20 cellular contexts compared by ENCODE assay signal in genomic region chr18:25076980-25077780, GRCh38.
A peak's percentile ranks its signal among the peaks of the same experiment; 100 is the strongest.
DNase-seq lines count a peak whose midpoint lies in the region; ATAC-seq and TF ChIP-seq lines count a peak whose summit lies in the region.
"Had no signal": no experiment of that assay in that cellular context is flagged by ENCODE, and none has a peak within 500 bp of the region (broad histone marks: within the 10 kb centered on the region; RNA-seq: fewer than 3 reads in every experiment).

No MANE protein-coding gene starts in this region.

- H3K18ac ChIP-seq in neuronal stem cell (ENCODE audit: low read length), result no peak overlapping the region

- H3K27me3 ChIP-seq in cardiac muscle cell, result no peaks in the 10 kb centered on the region
- H3K27me3 ChIP-seq in neuronal stem cell (ENCODE audit: control insufficient read depth in 3 of 3, insufficient read depth in 3 of 3, low read depth in 1 of 3, low read length in 3 of 3), result no peaks in the 10 kb centered on the region
- H3K27me3 ChIP-seq: tibial artery had no signal

- no peak overlapping the region for H4K91ac ChIP-seq in neuronal stem cell (ENCODE audit: low read depth, low read length, poor library complexity)

- H3K9ac ChIP-seq in neuronal stem cell (ENCODE audit: low read depth, low read length, poor library complexity), result no peak overlapping the region

- no peak overlapping the region for H3K14ac ChIP-seq in neuronal stem cell (ENCODE audit: low read length)

- WGBS in neuronal stem cell (ENCODE audit: extremely low coverage in 2 of 2, insufficient read length in 2 of 2, insufficient replicate concordance in 1 of 2), 2 donors, result no CpG with 5 or more reads among the region's 17 CpGs

- TF ChIP-seq CTCF in cardiac muscle cell (IDR thresholded peaks at IDR 0.05; ENCODE audit: low read depth, low read length), result no peak
- TF ChIP-seq CTCF in chondrocyte (IDR thresholded peaks at IDR 0.05), result no peak

- no peak overlapping the region for H3K4me3 Mint-ChIP-seq in chondrocyte (ENCODE audit: unreplicated experiment)
- H3K4me3 Mint-ChIP-seq: activated naive CD4-positive, alpha-beta T cell treated with anti-CD3 and anti-CD28 coated beads, Interleukin-2, amount 50 U/mL, for 24 hours; activated T-helper 1 cell treated with anti-CD3 and anti-CD28 coated beads, Interleukin-12 subunit alpha, Interleukin-12 subunit beta, Interleukin-2, Interleukin-4 antibody, amounts not matched to agents 30 ng/mL and 10 ng/mL and 1 ng/mL, durations not matched to agents 14 hours and 24 hours and 36 hours; naive thymus-derived CD4-positive, alpha-beta T cell had no signal

- no peaks in the 10 kb centered on the region for H3K9me3 ChIP-seq in cardiac muscle cell (ENCODE audit: low read depth)
- no peaks in the 10 kb centered on the region for H3K9me3 ChIP-seq in neuronal stem cell (replicated peaks in 1 of 2; ENCODE audit: control insufficient read depth in 2 of 2, insufficient read depth in 1 of 2, low read depth in 1 of 2, low read length in 2 of 2)
- H3K9me3 ChIP-seq: HAP-1, tibial artery had no signal

- H3K9me3 Mint-ChIP-seq in chondrocyte (ENCODE audit: low read depth), result no peaks in the 10 kb centered on the region
- H3K9me3 Mint-ChIP-seq: activated naive CD4-positive, alpha-beta T cell treated with anti-CD3 and anti-CD28 coated beads, Interleukin-2, amount 50 U/mL, for 24 hours; activated T-helper 1 cell treated with anti-CD3 and anti-CD28 coated beads, Interleukin-12 subunit alpha, Interleukin-12 subunit beta, Interleukin-2, Interleukin-4 antibody, amounts not matched to agents 30 ng/mL and 10 ng/mL and 1 ng/mL, durations not matched to agents 14 hours and 24 hours and 36 hours had no signal

- no peak overlapping the region for H2BK5ac ChIP-seq in neuronal stem cell (ENCODE audit: low read length)

- no peak overlapping the region for H3K4me2 ChIP-seq in neuronal stem cell (ENCODE audit: insufficient read depth, low read length, poor library complexity, severe bottlenecking)

- no peaks in the 10 kb centered on the region for H3K27me3 Mint-ChIP-seq in chondrocyte (ENCODE audit: low read depth)
- H3K27me3 Mint-ChIP-seq: activated naive CD4-positive, alpha-beta T cell treated with anti-CD3 and anti-CD28 coated beads, Interleukin-2, amount 50 U/mL, for 24 hours had no signal

- no peak overlapping the region for H3K4ac ChIP-seq in neuronal stem cell (ENCODE audit: low read length)

- H2BK120ac ChIP-seq in neuronal stem cell (ENCODE audit: low read depth, low read length), result no peak overlapping the region

- no peak overlapping the region for H2AK5ac ChIP-seq in neuronal stem cell (ENCODE audit: low read depth, low read length)

- H3K79me1 ChIP-seq in neuronal stem cell (ENCODE audit: low read depth, low read length), result peaks cover 2% of the 10 kb centered on the region

- no peak overlapping the region for H3K23ac ChIP-seq in neuronal stem cell (ENCODE audit: low read depth, low read length, poor library complexity)

- no peak overlapping the region for H2AFZ ChIP-seq in neuronal stem cell (ENCODE audit: low read length)

- ATAC-seq in Right ventricle myocardium superior (ENCODE audit: poor library complexity), result no peak
- ATAC-seq: naive thymus-derived CD4-positive, alpha-beta T cell had no signal

- H3K4me3 ChIP-seq in cardiac muscle cell, result no peak overlapping the region
- H3K4me3 ChIP-seq in neuronal stem cell (ENCODE audit: low read length in 2 of 2), result no peak overlapping the region
- H3K4me3 ChIP-seq: coronary artery, HAP-1, tibial artery had no signal

- H3K36me3 ChIP-seq in cardiac muscle cell (no peaks in the 10 kb centered on the region), neuronal stem cell (replicated peaks in 1 of 2; ENCODE audit: control insufficient read depth in 2 of 2, insufficient read depth in 2 of 2, low read length in 2 of 2) (peaks cover 0 to 39% of the 10 kb centered on the region in 2 donors)
- H3K36me3 ChIP-seq: HAP-1 had no signal

- H3K4me1 Mint-ChIP-seq in chondrocyte (ENCODE audit: low read depth), result peaks cover 13% of the 10 kb centered on the region
- H3K4me1 Mint-ChIP-seq: activated naive CD4-positive, alpha-beta T cell treated with anti-CD3 and anti-CD28 coated beads, Interleukin-2, amount 50 U/mL, for 24 hours; naive thymus-derived CD4-positive, alpha-beta T cell had no signal

- no peak overlapping the region for H3K27ac Mint-ChIP-seq in chondrocyte (ENCODE audit: unreplicated experiment)
- H3K27ac Mint-ChIP-seq: activated naive CD4-positive, alpha-beta T cell treated with anti-CD3 and anti-CD28 coated beads, Interleukin-2, amount 50 U/mL, for 24 hours; activated T-helper 1 cell treated with anti-CD3 and anti-CD28 coated beads, Interleukin-12 subunit alpha, Interleukin-12 subunit beta, Interleukin-2, Interleukin-4 antibody, amounts not matched to agents 30 ng/mL and 10 ng/mL and 1 ng/mL, durations not matched to agents 14 hours and 24 hours and 36 hours; naive thymus-derived CD4-positive, alpha-beta T cell had no signal

- H3K4me1 ChIP-seq in cardiac muscle cell (ENCODE audit: low read depth), result peaks cover 44% of the 10 kb centered on the region
- H3K4me1 ChIP-seq in neuronal stem cell (ENCODE audit: control insufficient read depth in 2 of 2, insufficient read depth in 1 of 2, low read depth in 1 of 2, low read length in 2 of 2), result peaks cover 34 to 55% of the 10 kb centered on the region in 2 donors
- H3K4me1 ChIP-seq: HAP-1, tibial artery had no signal

- peaks cover 2% of the 10 kb centered on the region for H3K36me3 Mint-ChIP-seq in chondrocyte (ENCODE audit: low read depth)
- H3K36me3 Mint-ChIP-seq: activated naive CD4-positive, alpha-beta T cell treated with anti-CD3 and anti-CD28 coated beads, Interleukin-2, amount 50 U/mL, for 24 hours; naive thymus-derived CD4-positive, alpha-beta T cell had no signal

- H4K8ac ChIP-seq in neuronal stem cell (ENCODE audit: low read depth, low read length), result no peak overlapping the region

- H3K27ac ChIP-seq in cardiac muscle cell, result peak overlapping the region; percentile 90
- peak overlapping the region; percentile 74 for H3K27ac ChIP-seq in neuronal stem cell (replicated peaks; ENCODE audit: low read length)
- H3K27ac ChIP-seq: coronary artery, tibial artery had no signal

- H2BK15ac ChIP-seq in neuronal stem cell (ENCODE audit: low read length), result no peak overlapping the region

- no peak overlapping the region for H2BK12ac ChIP-seq in neuronal stem cell (ENCODE audit: low read length)

- intact Hi-C loops in Right ventricle myocardium superior (cut with DNase I), result no loop called here

- DNase-seq in cardiac muscle cell (ENCODE audit: low read depth in 1 of 2, low spot score in 1 of 2) (peak in 1 of 2 donors; percentile 44), Right ventricle myocardium superior (no peak), iPS-NIHi7 (ENCODE audit: extremely low spot score) (peak; percentile 20), neuronal stem cell (ENCODE audit: low spot score) (peak; percentile 50), T-helper 1 cell (no peak), DMS79 treated with DMSO at 0.1 percent for 48 hours (lab: John Stamatoyannopoulos, UW) (no peak), chondrocyte (ENCODE audit: low spot score) (no peak), NCI-H526 (lab: John Stamatoyannopoulos, UW) (no peak)
- DNase-seq: COR-L47; head of caudate nucleus; mammary epithelial cell; naive thymus-derived CD4-positive, alpha-beta T cell; NCI-H2107; NCI-H524 treated with DMSO at 0.1 percent for 48 hours; stimulated activated naive CD4-positive, alpha-beta T cell; tibial artery had no signal

Comparison
In these comparisons a context has a peak if more than half of its experiments do, and no peak if none do; other contexts are left out.
1. DNase-seq: peak in iPS-NIHi7 (single experiment) and neuronal stem cell (single experiment); none in Right ventricle myocardium superior (single experiment), T-helper 1 cell (0 of 5), DMS79 treated with DMSO at 0.1 percent for 48 hours (single experiment), chondrocyte (single experiment) and NCI-H526 (0 of 2).